22 cellular contexts compared by ENCODE assay signal in the genomic region with DNA sequence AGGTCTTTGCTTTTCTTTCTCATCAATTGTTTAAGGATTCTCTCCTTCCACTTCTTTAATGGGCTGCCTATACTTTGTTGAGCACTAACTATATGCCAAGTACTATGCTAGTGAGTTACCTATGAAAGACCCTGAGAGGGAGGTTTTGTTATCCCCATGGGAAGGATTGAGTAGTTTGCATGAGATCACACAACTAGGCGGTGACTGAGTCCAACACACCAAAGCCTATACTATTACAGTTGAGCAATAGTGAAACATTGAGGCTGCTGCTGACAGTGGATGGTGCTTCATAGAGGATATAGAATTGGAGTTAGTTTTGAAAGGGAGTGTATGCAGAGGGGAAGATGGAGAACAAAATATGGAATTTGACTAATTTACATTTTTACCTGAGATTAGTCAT. TPM values are rescaled to one million over a fixed set of nuclear protein-coding genes. Genes with fewer than 3 reads are reported as not detected.
DNase-seq lines count a peak whose midpoint lies in the region; ATAC-seq and TF ChIP-seq lines count a peak whose summit lies in the region.
"Had no signal": no experiment of that assay in that cellular context is flagged by ENCODE, and none has a peak within 500 bp of the region (broad histone marks: within the 10 kb centered on the region; RNA-seq: fewer than 3 reads in every experiment).

No MANE protein-coding gene starts in this region.

- no peak overlapping the region for H3K27ac Mint-ChIP-seq in activated CD4-positive, alpha-beta T cell treated with anti-CD3 and anti-CD28 coated beads for 36 hours
- H3K27ac Mint-ChIP-seq: memory B cell had no signal

- no peaks in the 10 kb centered on the region for H3K9me3 Mint-ChIP-seq in activated CD4-positive, alpha-beta T cell treated with anti-CD3 and anti-CD28 coated beads for 36 hours (ENCODE audit: low read depth)
- H3K9me3 Mint-ChIP-seq: IgD-negative memory B cell, memory B cell had no signal

- no peak overlapping the region for H3K27ac ChIP-seq in right cardiac atrium (ENCODE audit: low read length)
- H3K27ac ChIP-seq: coronary artery, esophagus muscularis mucosa, heart left ventricle, tibial artery had no signal

- peaks cover 33% of the 10 kb centered on the region for H3K4me1 Mint-ChIP-seq in activated CD4-positive, alpha-beta T cell treated with anti-CD3 and anti-CD28 coated beads for 36 hours

- peak; percentile 28 for DNase-seq in activated CD4-positive, alpha-beta T cell treated with anti-CD3 and anti-CD28 coated beads for 36 hours
- DNase-seq in activated CD4-positive, alpha-beta T cell treated with anti-CD3 and anti-CD28 coated beads, Interleukin-2, amount 50 U/mL, for 4 hours, result no peak
- DNase-seq in fibroblast of peridontal ligament (ENCODE audit: extremely low read depth) (peak; percentile 32), right cardiac atrium (no peak), GM10266 (ENCODE audit: extremely low spot score) (no peak)
- DNase-seq: activated CD4-positive, alpha-beta T cell treated with anti-CD3 and anti-CD28 coated beads, Interleukin-2, amount 50 U/mL, for 48 hours; activated gamma-delta T cell; DMS79 treated with DMSO at 0.1 percent for 48 hours; heart left ventricle; NCI-H1048; NCI-H774; SK-N-SH; tibial artery had no signal

- peaks cover 29% of the 10 kb centered on the region for H3K36me3 Mint-ChIP-seq in activated CD4-positive, alpha-beta T cell treated with anti-CD3 and anti-CD28 coated beads for 36 hours (ENCODE audit: low read depth)

- ATAC-seq in activated CD4-positive, alpha-beta T cell treated with anti-CD3 and anti-CD28 coated beads for 36 hours, result peak; percentile 56
- peak; percentile 54 for ATAC-seq in GM21360 (IDR thresholded peaks at IDR 0.05; ENCODE audit: unreplicated experiment)
- peak; percentile 46 for ATAC-seq in HG03196 (IDR thresholded peaks at IDR 0.05; ENCODE audit: unreplicated experiment)
- no peak for ATAC-seq in HG03457 (IDR thresholded peaks at IDR 0.05; ENCODE audit: unreplicated experiment)
- ATAC-seq in right cardiac atrium, result no peak
- ATAC-seq: heart left ventricle, Panc1 had no signal

- no peak overlapping the region for H3K4me3 Mint-ChIP-seq in activated CD4-positive, alpha-beta T cell treated with anti-CD3 and anti-CD28 coated beads for 36 hours
- H3K4me3 Mint-ChIP-seq: IgD-negative memory B cell, memory B cell, neural crest cell had no signal

- TF ChIP-seq CTCF in GM10266 (IDR thresholded peaks at IDR 0.05; ENCODE audit: control insufficient read depth, insufficient read depth, low read depth, missing control alignments), result no peak

- H3K27me3 ChIP-seq in right cardiac atrium (ENCODE audit: control insufficient read depth, insufficient read depth), result peaks cover 2% of the 10 kb centered on the region
- H3K27me3 ChIP-seq: tibial artery had no signal

- WGBS in right cardiac atrium, result 96% methylated on average over 1 of the region's 1 CpG

- peaks cover 1% of the 10 kb centered on the region for H3K4me1 ChIP-seq in right cardiac atrium (ENCODE audit: control insufficient read depth, insufficient read depth, low read length)

- no peaks in the 10 kb centered on the region for H3K27me3 Mint-ChIP-seq in activated CD4-positive, alpha-beta T cell treated with anti-CD3 and anti-CD28 coated beads for 36 hours
- H3K27me3 Mint-ChIP-seq: IgD-negative memory B cell, memory B cell had no signal

- H3K9me3 ChIP-seq in right cardiac atrium (ENCODE audit: control insufficient read depth, low read length), result no peaks in the 10 kb centered on the region
- H3K9me3 ChIP-seq: esophagus muscularis mucosa, heart left ventricle, SK-N-SH, tibial artery had no signal

- POLR2A ChIA-PET in activated CD4-positive, alpha-beta T cell treated with anti-CD3 and anti-CD28 coated beads for 36 hours (lab: Charles Lee), result no interaction called here

- CTCF ChIA-PET in activated CD4-positive, alpha-beta T cell treated with anti-CD3 and anti-CD28 coated beads for 36 hours (lab: Charles Lee), result interaction anchor here (1.3 kb wide), 1 partner anchor 139 kb away, joined by 3 read pairs; no protein-coding TSS in a partner anchor

- H3K4me3 ChIP-seq in right cardiac atrium (ENCODE audit: low read length), result no peak overlapping the region
- H3K4me3 ChIP-seq: coronary artery, esophagus muscularis mucosa, heart left ventricle, tibial artery had no signal

- intact Hi-C loops in activated CD4-positive, alpha-beta T cell treated with anti-CD3 and anti-CD28 coated beads for 36 hours (cut with DNase I, micrococcal nuclease), result no loop called here
- intact Hi-C loops in right cardiac atrium (cut with DNase I), result loop anchor here (5.0 kb wide), 3 partner anchors 126 to 454 kb away; no protein-coding TSS in a partner anchor

RNA-seq across cellular contexts. Expression of a gene that starts 15.8 kb away (rescaled TPM):
- 10 to 100 TPM; 52.4 to 53.9 TPM for total RNA-seq in activated CD4-positive, alpha-beta T cell treated with anti-CD3 and anti-CD28 coated beads for 36 hours
- 10 to 100 TPM in 1 of 4 donors, 1 to 10 TPM in 3; 4.7 to 11.1 (median 8.4) TPM for total RNA-seq in right cardiac atrium
- polyA plus RNA-seq in right cardiac atrium, result 4.6 TPM

Comparison
In these comparisons a context has a peak if more than half of its experiments do, and no peak if none do; other contexts are left out.
1. DNase-seq: peak in activated CD4-positive, alpha-beta T cell treated with anti-CD3 and anti-CD28 coated beads for 36 hours (single experiment) and fibroblast of peridontal ligament (single experiment); none in activated CD4-positive, alpha-beta T cell treated with anti-CD3 and anti-CD28 coated beads, Interleukin-2, amount 50 U/mL, for 4 hours (0 of 2), right cardiac atrium (0 of 3) and GM10266 (single experiment).
2. ATAC-seq: peak in activated CD4-positive, alpha-beta T cell treated with anti-CD3 and anti-CD28 coated beads for 36 hours (single experiment), GM21360 (single experiment) and HG03196 (single experiment); none in HG03457 (single experiment) and right cardiac atrium (0 of 2).
3. RNA of a gene that starts 15.8 kb away (total RNA-seq): 52.4 to 53.9 TPM in activated CD4-positive, alpha-beta T cell treated with anti-CD3 and anti-CD28 coated beads for 36 hours; 4.7 to 11.1 TPM in right cardiac atrium; every median in the first group is over 4 times any median in the second.
4. intact Hi-C loops: an anchor here in right cardiac atrium (5.0 kb wide); none called in activated CD4-positive, alpha-beta T cell treated with anti-CD3 and anti-CD28 coated beads for 36 hours.